25 cellular contexts compared by ENCODE assay signal in genomic region chr7:142108728-142109505, GRCh38. TPM values are rescaled to one million over a fixed set of nuclear protein-coding genes. Genes with fewer than 3 reads are reported as not detected.
DNase-seq lines count a peak whose midpoint lies in the region; FAIRE-seq and TF ChIP-seq lines count a peak whose summit lies in the region.
"Had no signal": no experiment of that assay in that cellular context is flagged by ENCODE, and none has a peak within 500 bp of the region (broad histone marks: within the 10 kb centered on the region; RNA-seq: fewer than 3 reads in every experiment).

No MANE protein-coding gene starts in this region.

- peaks cover 0 to 7% (median 3%) of the 10 kb centered on the region in 4 experiments; a peak in 4 of 7 replicates for H3K4me1 ChIP-seq in H1 (replicated peaks in 1 of 4; ENCODE audit: control insufficient read depth in 3 of 4, insufficient read depth in 4 of 4, low read length in 3 of 4)
- H3K4me1 ChIP-seq: HAP-1, SJCRH30 had no signal

- H3K79me2 ChIP-seq in H1 (ENCODE audit: control insufficient read depth in 1 of 2, insufficient read depth in 2 of 2, low read length in 2 of 2): no peaks in the 10 kb centered on the region

- no peak overlapping the region for H3K56ac ChIP-seq in H1 (replicated peaks; ENCODE audit: insufficient read length, low read depth, low read length)

- H3K9me3 ChIP-seq in H1 (ENCODE audit: insufficient read depth in 2 of 2, low read depth in 1 of 2, low read length in 1 of 2): no peaks in the 10 kb centered on the region
- H3K9me3 ChIP-seq: BLaER1 treated with 17β-estradiol and CSF1 and Interleukin-3, amounts not matched to agents 10 nM and 100 nM; HAP-1; MG63; SJCRH30 had no signal

- H3K9me3 Mint-ChIP-seq in Calu3 (ENCODE audit: low read depth, unreplicated experiment) (no peaks in the 10 kb centered on the region), neural crest cell (peaks cover 2% of the 10 kb centered on the region)
- H3K9me3 Mint-ChIP-seq: CD4-positive, alpha-beta memory T cell; GM23338 had no signal

- no peak overlapping the region for H2AK5ac ChIP-seq in H1 (ENCODE audit: low read depth, low read length)

- no peak overlapping the region for H2BK120ac ChIP-seq in H1 (replicated peaks; ENCODE audit: low read depth, low read length)

- 79% methylated on average over 8 of the region's 8 CpGs; no CpG with 5 or more reads in 1 of the 2 experiments for WGBS in H1 (ENCODE audit: extremely low coverage in 1 of 2, insufficient coverage in 1 of 2, insufficient read length in 1 of 2, insufficient replicate concordance in 2 of 2, low coverage in 1 of 2, low lambda C conversion rate in 2 of 2, missing lambda C conversion rate in 1 of 2), 2 experiments

- H4K8ac ChIP-seq in H1 (ENCODE audit: extremely low read depth, insufficient read depth, low read length): no peak overlapping the region

- H3K27me3 Mint-ChIP-seq in Calu3 (ENCODE audit: unreplicated experiment): no peaks in the 10 kb centered on the region
- H3K27me3 Mint-ChIP-seq in neural crest cell (ENCODE audit: low read depth): peaks cover 6% of the 10 kb centered on the region

- CTCF ChIA-PET in Calu3 (lab: Charles Lee): interaction anchor here (0.7 to 1.5 kb wide), 5 partner anchors 8 to 134 kb away, joined by 3 to 5 read pairs (median 3); no protein-coding TSS in a partner anchor
- CTCF ChIA-PET in H1 (lab: Charles Lee; ENCODE audit: partially characterized antibody): interaction anchor here (0.6 to 1.2 kb wide), 4 partner anchors 10 to 133 kb away, joined by 3 to 4 read pairs (median 4); no protein-coding TSS in a partner anchor

- peaks cover 80% of the 10 kb centered on the region for H3K4me1 Mint-ChIP-seq in Calu3 (ENCODE audit: low read depth, unreplicated experiment)
- peaks cover 13% of the 10 kb centered on the region for H3K4me1 Mint-ChIP-seq in neural crest cell

- no peak overlapping the region for H4K91ac ChIP-seq in H1 (replicated peaks; ENCODE audit: insufficient read length, low read length)

- POLR2A ChIA-PET in H1 (lab: Charles Lee; ENCODE audit: partially characterized antibody): no interaction called here

- peaks cover 43% of the 10 kb centered on the region for H3K36me3 Mint-ChIP-seq in Calu3 (ENCODE audit: insufficient read depth, unreplicated experiment)
- H3K36me3 Mint-ChIP-seq in neural crest cell (ENCODE audit: low read depth): no peaks in the 10 kb centered on the region
- H3K36me3 Mint-ChIP-seq: CD4-positive, alpha-beta memory T cell had no signal

- TF ChIP-seq CTCF in Calu3 (IDR thresholded peaks at IDR 0.05; ENCODE audit: unreplicated experiment) (no peak), H1 (IDR thresholded peaks at IDR 0.05; ENCODE audit: control extremely low read depth in 1 of 3, insufficient read depth in 1 of 3, low read depth in 1 of 3, low read length in 3 of 3) (no peak), neural crest cell (conservative IDR thresholded peaks at IDR 0.05) (no peak)

- peak overlapping the region; percentile 31 for H3K4me3 Mint-ChIP-seq in Calu3 (ENCODE audit: low read depth, unreplicated experiment)
- no peak overlapping the region for H3K4me3 Mint-ChIP-seq in neural crest cell
- H3K4me3 Mint-ChIP-seq: CD4-positive, alpha-beta memory T cell; GM23338 had no signal

- no peaks in the 10 kb centered on the region for H4K20me1 ChIP-seq in H1 (replicated peaks in 1 of 2; ENCODE audit: control insufficient read depth in 1 of 2, insufficient read depth in 2 of 2, low read length in 2 of 2)
- H4K20me1 ChIP-seq: BLaER1 treated with 17β-estradiol and CSF1 and Interleukin-3, amounts not matched to agents 10 nM and 100 nM had no signal

- no peak for TF ChIP-seq EP300 in H1 (IDR thresholded peaks at IDR 0.05; ENCODE audit: borderline replicate concordance in 1 of 2, low read depth in 2 of 2, low read length in 2 of 2)

- H2BK12ac ChIP-seq in H1 (ENCODE audit: low read depth, low read length): no peak overlapping the region

- 0 out of 2 replicates have a peak overlapping the region, but pooled peaks have one; percentile 34 for H2BK20ac ChIP-seq in H1 (ENCODE audit: low read length)

- FAIRE-seq in H1 (lab: Jason Lieb, UNC) (no peak), frontal cortex (lab: Jason Lieb, UNC) (no peak)
- FAIRE-seq: A204.1 had no signal

- no peaks in the 10 kb centered on the region; the same call in 1 of the 2 replicates for H3K23me2 ChIP-seq in H1 (ENCODE audit: low read depth, low read length)

- H2AFZ ChIP-seq in H1 (ENCODE audit: low read length): no peak overlapping the region
- H2AFZ ChIP-seq: GM23338, PC-9 had no signal

- H3K18ac ChIP-seq in H1 (ENCODE audit: extremely low read depth, low read length): no peak overlapping the region

- TF ChIP-seq RAD21 in H1 (IDR thresholded peaks at IDR 0.05 in 1 of 2, conservative IDR thresholded peaks at IDR 0.05 in 1 of 2; ENCODE audit: low read depth in 2 of 2, low read length in 2 of 2): no peak

- peak overlapping the region; percentile 88 for H3K27ac Mint-ChIP-seq in Calu3 (ENCODE audit: unreplicated experiment)
- peak overlapping the region; percentile 93 for H3K27ac Mint-ChIP-seq in neural crest cell (ENCODE audit: unreplicated experiment)
- H3K27ac Mint-ChIP-seq: CD4-positive, alpha-beta memory T cell; GM23338 had no signal

- no peak overlapping the region for H2BK15ac ChIP-seq in H1 (ENCODE audit: low read length)

- no peak overlapping the region for H3K4ac ChIP-seq in H1 (replicated peaks; ENCODE audit: insufficient read length, low read depth, low read length)

- H3K79me1 ChIP-seq in H1 (ENCODE audit: low read depth, low read length): no peaks in the 10 kb centered on the region

- TF ChIP-seq POLR2A in H1 (IDR thresholded peaks at IDR 0.05; ENCODE audit: control extremely low read depth in 1 of 2, low read depth in 2 of 2, low read length in 2 of 2): no peak

- no peak overlapping the region for H3K14ac ChIP-seq in H1 (ENCODE audit: insufficient read length)

- intact Hi-C loops in Calu3 (cut with micrococcal nuclease; ENCODE audit: unreplicated experiment): loop anchor here (5.0 kb wide), 1 partner anchor 77 kb away; no protein-coding TSS in a partner anchor

- no peaks in the 10 kb centered on the region for H3K27me3 ChIP-seq in H1 (replicated peaks in 1 of 4; ENCODE audit: control insufficient read depth in 3 of 4, extremely low read depth in 1 of 4, insufficient read depth in 3 of 4, low read length in 3 of 4)
- H3K27me3 ChIP-seq: BLaER1 treated with 17β-estradiol and CSF1 and Interleukin-3, amounts not matched to agents 10 nM and 100 nM; MG63; SJCRH30 had no signal

- no peak overlapping the region for H3K9ac ChIP-seq in H1 (replicated peaks in 1 of 4; ENCODE audit: extremely low read depth in 1 of 4, low read depth in 3 of 4, low read length in 3 of 4)
- H3K9ac ChIP-seq: BLaER1 treated with 17β-estradiol and CSF1 and Interleukin-3, amounts not matched to agents 10 nM and 100 nM had no signal

- no peak overlapping the region for H4K5ac ChIP-seq in H1 (ENCODE audit: insufficient read length, low read depth, low read length)

- no peak overlapping the region for H3K4me3 ChIP-seq in H1 (ENCODE audit: extremely low read depth in 1 of 4, insufficient read depth in 2 of 4, low read depth in 3 of 4, low read length in 4 of 4)
- H3K4me3 ChIP-seq: BLaER1 treated with 17β-estradiol and CSF1 and Interleukin-3, amounts not matched to agents 10 nM and 100 nM; GM23338; HAP-1; MG63; PC-9; SJCRH30 had no signal

- H3K27ac ChIP-seq in H1 (ENCODE audit: low read depth, low read length): no peak overlapping the region
- H3K27ac ChIP-seq: HL-60, PC-9, SJCRH30 had no signal

- no peak overlapping the region for H3K4me2 ChIP-seq in H1 (ENCODE audit: insufficient read depth in 1 of 2, low read depth in 2 of 2, low read length in 2 of 2)
- H3K4me2 ChIP-seq: BLaER1 treated with 17β-estradiol and CSF1 and Interleukin-3, amounts not matched to agents 10 nM and 100 nM; GM23338; PC-9 had no signal

- H3K23ac ChIP-seq in H1 (ENCODE audit: insufficient read length): no peak overlapping the region

- H2BK5ac ChIP-seq in H1 (ENCODE audit: low read depth, low read length): no peak overlapping the region

- H3K36me3 ChIP-seq in H1 (ENCODE audit: control insufficient read depth in 2 of 4, insufficient read depth in 4 of 4, low read length in 3 of 4): no peaks in the 10 kb centered on the region
- H3K36me3 ChIP-seq: BLaER1 treated with 17β-estradiol and CSF1 and Interleukin-3, amounts not matched to agents 10 nM and 100 nM; HAP-1; MG63; SJCRH30 had no signal

- no TSS peak for BruUV-seq in Calu3 (replicated peaks; lab: Mats Ljungman, UMichigan)

- DNase-seq in Calu3 (peak; percentile 42), NCI-H69 (lab: John Stamatoyannopoulos, UW) (peak; percentile 31), H1 (ENCODE audit: low read depth in 1 of 2, low spot score in 2 of 2) (no peak), neural crest cell (ENCODE audit: low read depth, low spot score) (no peak), frontal cortex (ENCODE audit: low spot score in 2 of 2) (no peak), NCI-H1105 treated with DMSO at 0.1 percent for 48 hours (lab: John Stamatoyannopoulos, UW) (no peak), putamen (ENCODE audit: low spot score) (no peak)
- DNase-seq: AML-193; CD4-positive, alpha-beta memory T cell; DMS79 treated with DMSO at 0.1 percent for 48 hours; GF-D8; Karpas-422; MG63; NCI-H2029; NCI-H446; NCI-H524 treated with DMSO at 0.1 percent for 48 hours; NCI-H82; PC-9 had no signal

TF ChIP-seq in H1, 55 proteins besides CTCF, POLR2A, EP300 and RAD21 (continues in another document):
- no peak for TF ChIP-seq TCF12 (IDR thresholded peaks at IDR 0.05; ENCODE audit: low read depth, low read length)
- TF ChIP-seq RXRA (IDR thresholded peaks at IDR 0.05; ENCODE audit: insufficient read depth, low read depth, low read length): no peak
- TF ChIP-seq SIRT6 (IDR thresholded peaks at IDR 0.05; ENCODE audit: low read length): no peak
- TF ChIP-seq MAX (IDR thresholded peaks at IDR 0.05): no peak
- no peak for TF ChIP-seq BRCA1 (IDR thresholded peaks at IDR 0.05; ENCODE audit: low read depth, low read length)
- TF ChIP-seq KDM5A (IDR thresholded peaks at IDR 0.05; ENCODE audit: low read length): no peak
- no peak for TF ChIP-seq SP4 (IDR thresholded peaks at IDR 0.05; ENCODE audit: low read length)

RNA-seq across cellular contexts. Expression of gene MGAM2, which starts 2.6 kb away (rescaled TPM):
- total RNA-seq in Calu3 (2022) (69.5 and 124 TPM in 2 replicates), neural crest cell (0.07 TPM in 2 replicates), frontal cortex (not detected)
- not detected in 2 replicates for total RNA-seq in H1 (2021; fragmentation: NEBNext Ultra II Directional; extraction: Animal tissue kit (Norgen Biotek cat#: 25700))
- 0.02 and 0.03 TPM in 2 replicates for polyA plus RNA-seq in H1 (2011; rRNA removed)
- 0.03 TPM for polyA plus RNA-seq in H1 (2011; cell fraction: cytosol; rRNA removed)
- 0.06 TPM for polyA plus RNA-seq in H1 (2011; cell fraction: nucleus; rRNA removed)
- polyA plus RNA-seq in H1 (2012, experiment 1 of 2): not detected in 4 replicates
- not detected for polyA plus RNA-seq in H1 (2012, experiment 2 of 2)
- 0.02 TPM for polyA plus RNA-seq in H1 (2013, experiment 1 of 2)
- polyA plus RNA-seq in H1 (2013, experiment 2 of 2): not detected
- polyA minus RNA-seq in H1 (2011; rRNA and poly(A)+ RNA removed): 0.20 TPM in 1 of 2 replicates, not detected in the other
- polyA minus RNA-seq in H1 (2011; cell fraction: cytosol; rRNA and poly(A)+ RNA removed): not detected
- polyA minus RNA-seq in H1 (2011; cell fraction: nucleus; rRNA and poly(A)+ RNA removed): not detected
- total RNA-seq: CD4-positive, alpha-beta memory T cell; PC-9; RPMI7951 had no signal
- polyA plus RNA-seq: CD4-positive, alpha-beta memory T cell; GM23338 had no signal

Comparison
In these comparisons a context has a peak if more than half of its experiments do, and no peak if none do; other contexts are left out.
1. DNase-seq: peak in Calu3 (single experiment) and NCI-H69 (single experiment); none in H1 (0 of 2), neural crest cell (single experiment), frontal cortex (0 of 2), NCI-H1105 treated with DMSO at 0.1 percent for 48 hours (single experiment) and putamen (single experiment).
2. RNA of gene MGAM2, which starts 2.6 kb away (total RNA-seq): 69.5 to 124 TPM in Calu3; 0.07 TPM in neural crest cell, not detected in H1 and not detected in frontal cortex (single experiment); every median in the first group is over 10 times any median in the second.